ENCODE assay signal across 1 cellular context in genomic region chr20:52427960-52428359, GRCh38.
TF ChIP-seq lines count a peak whose summit lies in the region.

No MANE protein-coding gene starts in this region.

TF ChIP-seq in HepG2, 621 proteins besides CTCF, POLR2A, EP300 and RAD21 (continued from another document):
- no peak for TF ChIP-seq ZNF761 (CRISPR knock-in tag; conservative IDR thresholded peaks at IDR 0.05)
- TF ChIP-seq ZNF234 (CRISPR knock-in tag; conservative IDR thresholded peaks at IDR 0.05) = no peak
- no peak for TF ChIP-seq ARID3A (IDR thresholded peaks at IDR 0.05; ENCODE audit: low read depth, low read length)
- TF ChIP-seq ESRRA (CRISPR knock-in tag; IDR thresholded peaks at IDR 0.05; ENCODE audit: low read depth) = no peak
- TF ChIP-seq AKAP8 (CRISPR knock-in tag; IDR thresholded peaks at IDR 0.05) = no peak
